8 cellular contexts compared by ENCODE assay signal in the genomic region with DNA sequence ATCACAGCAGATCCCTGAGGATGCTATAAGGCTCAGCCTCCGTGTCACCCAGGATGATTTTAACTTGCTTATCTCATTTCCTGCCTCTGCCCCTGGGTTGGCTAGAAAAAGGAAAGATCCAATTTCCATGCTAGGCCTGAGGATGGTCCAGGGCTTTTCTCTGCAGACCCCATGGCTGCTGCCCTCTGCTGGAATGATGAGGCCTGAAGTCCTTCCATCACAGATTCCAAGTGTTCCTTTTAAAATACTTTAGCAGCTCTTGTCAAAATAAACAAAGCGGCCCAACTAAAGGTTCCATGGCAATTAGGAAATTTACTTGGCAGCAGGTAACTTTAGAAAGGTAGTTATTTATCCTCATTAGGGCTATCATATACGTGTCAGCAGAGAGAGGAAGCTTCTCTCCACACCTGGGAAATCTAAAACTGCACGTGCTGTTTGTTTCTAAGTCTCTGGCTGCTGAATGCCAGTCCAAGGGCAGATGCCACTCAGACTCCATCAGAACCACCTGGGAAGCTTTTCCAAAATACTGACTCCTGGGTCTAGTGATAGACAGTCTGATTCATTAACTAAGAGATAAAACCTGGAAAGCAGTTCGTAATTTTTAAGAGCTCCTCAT.
DNase-seq lines count a peak whose midpoint lies in the region; ATAC-seq and TF ChIP-seq lines count a peak whose summit lies in the region.

No MANE protein-coding gene starts in this region.

- no peaks in the 10 kb centered on the region for H3K27me3 ChIP-seq in Caco-2 (replicated peaks; ENCODE audit: control insufficient read depth, insufficient read depth, low read length)

- H3K27ac Mint-ChIP-seq in Caco-2 (ENCODE audit: unreplicated experiment) = no peak overlapping the region

- intact Hi-C loops in Caco-2 (cut with micrococcal nuclease; ENCODE audit: unreplicated experiment) = loop anchor here (1.0 to 10.0 kb wide), 3 partner anchors 112 to 742 kb away; no protein-coding TSS in a partner anchor

- peak in 1 of 2 experiments; percentile 54 for DNase-seq in Caco-2
- peak; percentile 2 to 14 for DNase-seq in Kasumi-1 (lab: John Stamatoyannopoulos, UW)
- peak; percentile 14 for DNase-seq in amniotic stem cell (lab: John Stamatoyannopoulos, UW)
- peak; percentile 88 for DNase-seq in left kidney (ENCODE audit: low read depth, low spot score)
- no peak for DNase-seq in central memory CD4-positive, alpha-beta T cell

- TF ChIP-seq CTCF in Caco-2 (IDR thresholded peaks at IDR 0.05; ENCODE audit: insufficient read depth in 1 of 2, low read depth in 1 of 2, low read length in 1 of 2, severe bottlenecking in 1 of 2, unreplicated experiment in 1 of 2) = peak; percentile 54 to 72

- H3K4me1 Mint-ChIP-seq in Caco-2 (ENCODE audit: low read depth, unreplicated experiment) = peaks cover 18% of the 10 kb centered on the region

- H3K4me3 ChIP-seq in Caco-2 (ENCODE audit: low read depth, low read length) = no peak overlapping the region

- POLR2A ChIA-PET in Caco-2 (lab: Charles Lee) = no interaction called here

- CTCF ChIA-PET in Caco-2 (lab: Charles Lee) = interaction anchor here (0.6 to 0.9 kb wide), 2 partner anchors 25 to 401 kb away, joined by 3 read pairs; no protein-coding TSS in a partner anchor

- H3K9me3 Mint-ChIP-seq in Caco-2 (ENCODE audit: unreplicated experiment) = no peaks in the 10 kb centered on the region

- H3K9me3 ChIP-seq in Caco-2 = no peaks in the 10 kb centered on the region

- no TSS peak for BruUV-seq in Caco-2 (replicated peaks; lab: Mats Ljungman, UMichigan)

- H3K36me3 ChIP-seq in Caco-2 (ENCODE audit: control insufficient read depth, insufficient read depth, low read length) = no peaks in the 10 kb centered on the region

- H3K27me3 Mint-ChIP-seq in Caco-2 (ENCODE audit: insufficient read depth, unreplicated experiment) = peaks cover 3% of the 10 kb centered on the region

- ATAC-seq in GM19035 (IDR thresholded peaks at IDR 0.05; ENCODE audit: unreplicated experiment) (no peak), HG02759 (IDR thresholded peaks at IDR 0.05; ENCODE audit: unreplicated experiment) (no peak), GM19467 (IDR thresholded peaks at IDR 0.05; ENCODE audit: unreplicated experiment) (no peak)

- H3K36me3 Mint-ChIP-seq in Caco-2 (ENCODE audit: insufficient read depth, unreplicated experiment) = no peaks in the 10 kb centered on the region

- no peak overlapping the region for H3K4me3 Mint-ChIP-seq in Caco-2 (ENCODE audit: unreplicated experiment)

- H3K4me1 ChIP-seq in Caco-2 = peaks cover 32% of the 10 kb centered on the region
